In the genomic region with DNA sequence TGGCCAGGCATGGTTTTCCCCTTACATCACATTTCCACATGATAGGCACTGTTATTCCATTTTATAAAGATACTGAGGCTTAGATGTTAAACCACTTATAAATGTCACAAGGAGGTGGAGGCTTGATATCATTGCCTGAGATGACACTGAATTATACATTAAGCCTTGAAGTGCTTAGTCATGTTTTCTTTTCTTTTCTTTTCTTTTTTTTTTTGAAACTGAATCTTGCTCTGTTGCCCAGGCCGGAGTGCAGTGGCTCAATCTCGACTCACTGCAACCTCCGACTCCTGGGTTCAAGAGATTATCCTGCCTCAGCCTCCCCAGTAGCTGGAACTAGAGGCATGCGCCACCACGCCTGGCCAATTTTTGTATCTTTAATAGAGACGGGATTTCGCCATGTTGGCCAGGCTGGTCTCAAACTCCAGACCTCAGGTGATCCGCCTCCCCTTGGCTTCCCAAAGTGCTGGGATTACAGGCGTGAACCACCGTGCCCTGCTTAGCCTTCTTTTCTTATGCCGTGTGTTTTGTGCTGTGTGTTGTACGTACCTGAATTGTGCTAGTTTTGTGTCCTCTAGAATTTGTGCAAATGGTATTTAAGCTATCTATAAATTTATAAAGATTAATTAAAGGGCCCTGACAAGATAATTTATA, we compare ENCODE assay signal across 8 cellular contexts. TPM values are rescaled to one million over a fixed set of nuclear protein-coding genes. Genes with fewer than 3 reads are reported as not detected.
A peak's percentile ranks its signal among the peaks of the same experiment; 100 is the strongest.
DNase-seq lines count a peak whose midpoint lies in the region; TF ChIP-seq lines count a peak whose summit lies in the region.

No MANE protein-coding gene starts in this region.

- peaks cover 11% of the 10 kb centered on the region for H3K4me1 ChIP-seq in skeletal muscle satellite cell (ENCODE audit: control insufficient read depth, insufficient read depth, low read length)

- DNase-seq in H7 (no peak), WERI-Rb-1 (no peak), foreskin fibroblast (no peak), DMS79 treated with DMSO at 0.1 percent for 48 hours (lab: John Stamatoyannopoulos, UW) (no peak), glomerular visceral epithelial cell (ENCODE audit: extremely low spot score) (no peak), CD1c-positive myeloid dendritic cell (ENCODE audit: extremely low spot score) (no peak)
- DNase-seq in activated CD4-positive, alpha-beta T cell treated with anti-CD3 and anti-CD28 coated beads, Interleukin-2, amount 50 U/mL, for 48 hours: no peak

- H3K4me2 ChIP-seq in skeletal muscle satellite cell (ENCODE audit: low read length): peak overlapping the region; percentile 70

- TF ChIP-seq CTCF in WERI-Rb-1 (IDR thresholded peaks at IDR 0.05; ENCODE audit: low read depth, low read length): no peak
- TF ChIP-seq CTCF in foreskin fibroblast (IDR thresholded peaks at IDR 0.05; ENCODE audit: low read depth, low read length): no peak

- no peak overlapping the region; the same call in 1 of the 2 replicates for H3K27ac ChIP-seq in WERI-Rb-1

- H3K27me3 ChIP-seq in H7 (ENCODE audit: control insufficient read depth, insufficient read depth, low read length): no peaks in the 10 kb centered on the region
- no peaks in the 10 kb centered on the region for H3K27me3 ChIP-seq in WERI-Rb-1 (ENCODE audit: insufficient read depth, low read depth, severe bottlenecking)
- no peaks in the 10 kb centered on the region for H3K27me3 ChIP-seq in skeletal muscle satellite cell (ENCODE audit: control insufficient read depth, insufficient read depth, low read length)

- peaks cover 1% of the 10 kb centered on the region for H3K36me3 ChIP-seq in H7 (replicated peaks; ENCODE audit: control insufficient read depth, insufficient read depth, low read length)
- H3K36me3 ChIP-seq in WERI-Rb-1: peaks cover 31% of the 10 kb centered on the region
- H3K36me3 ChIP-seq in skeletal muscle satellite cell (ENCODE audit: insufficient read depth, low read length): peaks cover 16% of the 10 kb centered on the region

- H3K9ac ChIP-seq in skeletal muscle satellite cell (ENCODE audit: low read depth, low read length): peak overlapping the region; percentile 88

- H3K4me3 ChIP-seq in H7 (ENCODE audit: insufficient read depth, low read depth, low read length) (peak overlapping the region; percentile 89), WERI-Rb-1 (ENCODE audit: low read depth, low read length) (peak overlapping the region; percentile 89), foreskin fibroblast (ENCODE audit: low read depth in 1 of 2, low read length in 2 of 2) (peak overlapping the region; percentile 95 to 97), skeletal muscle satellite cell (ENCODE audit: low read length) (peak overlapping the region; percentile 79)

- H3K9me3 ChIP-seq in WERI-Rb-1 (ENCODE audit: severe bottlenecking) (no peaks in the 10 kb centered on the region), skeletal muscle satellite cell (replicated peaks; ENCODE audit: low read length) (no peaks in the 10 kb centered on the region)

RNA-seq across cellular contexts. Expression of a gene that starts 1.2 kb away (rescaled TPM):
- 85.5 and 87.8 TPM in 2 replicates for total RNA-seq in H7 (2014; rRNA removed; shearing (Covaris generic))
- 54.2 and 63.1 TPM in 2 replicates for total RNA-seq in skeletal muscle satellite cell (2012; rRNA removed)

RNA-seq across cellular contexts. Expression of a gene that starts 10.5 kb away (rescaled TPM):
- total RNA-seq in H7 (2014; rRNA removed; shearing (Covaris generic)): 37.9 and 45.5 TPM in 2 replicates
- total RNA-seq in skeletal muscle satellite cell (2012; rRNA removed): 11.9 and 16.6 TPM in 2 replicates

RNA-seq across cellular contexts. Expression of a gene that starts 47.6 kb away (rescaled TPM):
- 85.4 and 102 TPM in 2 replicates for total RNA-seq in H7 (2014; rRNA removed; shearing (Covaris generic))
- 65.5 and 76.8 TPM in 2 replicates for total RNA-seq in skeletal muscle satellite cell (2012; rRNA removed)

RNA-seq across cellular contexts. Expression of a gene that starts 49.4 kb away (rescaled TPM):
- total RNA-seq in H7 (2014; rRNA removed; shearing (Covaris generic)): 44.9 and 54.1 TPM in 2 replicates
- 48.1 and 61.9 TPM in 2 replicates for total RNA-seq in skeletal muscle satellite cell (2012; rRNA removed)

RNA-seq across cellular contexts. Expression of a gene that starts 55.2 kb away (rescaled TPM):
- total RNA-seq in H7 (2014; rRNA removed; shearing (Covaris generic)): 3.7 and 4.6 TPM in 2 replicates
- total RNA-seq in skeletal muscle satellite cell (2012; rRNA removed): 137 and 165 TPM in 2 replicates
